8 cellular contexts compared by ENCODE assay signal in the genomic region with DNA sequence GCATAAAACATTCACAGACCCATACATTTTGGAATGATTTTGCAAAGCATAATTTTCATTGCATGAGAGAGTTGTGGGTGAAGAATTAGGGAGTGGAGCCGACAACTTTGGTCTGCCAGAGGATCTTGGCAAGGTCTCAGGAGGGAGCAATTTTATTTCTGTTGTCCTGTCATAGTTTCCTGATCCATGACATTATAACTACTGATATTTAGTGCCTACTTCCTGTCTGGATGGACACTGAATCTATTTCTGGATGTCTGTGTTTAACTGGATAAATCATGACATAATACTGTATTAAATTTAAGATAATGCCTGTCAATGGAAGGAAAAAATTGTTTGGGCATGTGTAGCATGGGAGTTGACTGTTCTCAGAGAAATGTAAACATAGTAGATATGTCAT. TPM values are rescaled to one million over a fixed set of nuclear protein-coding genes. Genes with fewer than 3 reads are reported as not detected.
DNase-seq lines count a peak whose midpoint lies in the region; ATAC-seq and TF ChIP-seq lines count a peak whose summit lies in the region.
"Had no signal": no experiment of that assay in that cellular context is flagged by ENCODE, and none has a peak within 500 bp of the region (broad histone marks: within the 10 kb centered on the region; RNA-seq: fewer than 3 reads in every experiment).

No MANE protein-coding gene starts in this region.

- H3K4me1 ChIP-seq in MM.1S (ENCODE audit: low read length), result peaks cover 44% of the 10 kb centered on the region

- no peaks in the 10 kb centered on the region for H3K27me3 ChIP-seq in MM.1S (replicated peaks; ENCODE audit: insufficient read depth, low read length)

- peak overlapping the region; percentile 84 for H3K4me2 ChIP-seq in MM.1S (ENCODE audit: low read depth, low read length)

- H4K20me1 ChIP-seq in MM.1S (ENCODE audit: insufficient read depth, low read length), result no peaks in the 10 kb centered on the region

- peaks cover 32% of the 10 kb centered on the region for H3K4me1 Mint-ChIP-seq in chondrocyte (ENCODE audit: low read depth)

- no peak for ATAC-seq in HG02623 (IDR thresholded peaks at IDR 0.05; ENCODE audit: unreplicated experiment)

- H3K9me3 Mint-ChIP-seq in chondrocyte (ENCODE audit: low read depth), result no peaks in the 10 kb centered on the region

- no peaks in the 10 kb centered on the region for H3K27me3 Mint-ChIP-seq in chondrocyte (ENCODE audit: low read depth)

- H3K27ac ChIP-seq in MM.1S (ENCODE audit: low read length), result no peak overlapping the region
- peak overlapping the region in 8 of 21 experiments; percentile 19 to 94 (median 90) for H3K27ac ChIP-seq in skin epidermis

- H3K9me3 ChIP-seq in MM.1S (replicated peaks; ENCODE audit: insufficient read depth, low read length), result no peaks in the 10 kb centered on the region

- peak overlapping the region; percentile 90; the same call in 1 of the 2 replicates for H3K9ac ChIP-seq in MM.1S (ENCODE audit: low read length)

- peak overlapping the region; percentile 30 for H3K27ac Mint-ChIP-seq in chondrocyte (ENCODE audit: unreplicated experiment)

- H3K36me3 Mint-ChIP-seq in chondrocyte (ENCODE audit: low read depth), result no peaks in the 10 kb centered on the region

- TF ChIP-seq CTCF in MM.1S (IDR thresholded peaks at IDR 0.05; ENCODE audit: low read length), result no peak
- TF ChIP-seq CTCF in chondrocyte (IDR thresholded peaks at IDR 0.05), result no peak

- H3K36me3 ChIP-seq in MM.1S (replicated peaks; ENCODE audit: insufficient read depth, low read length), result no peaks in the 10 kb centered on the region

- H3K9me2 ChIP-seq in MM.1S (replicated peaks; ENCODE audit: insufficient read depth, low read length), result no peaks in the 10 kb centered on the region

- H2AFZ ChIP-seq in MM.1S (ENCODE audit: low read length), result no peak overlapping the region

- H3K79me2 ChIP-seq in MM.1S (ENCODE audit: low read length), result peaks cover 73% of the 10 kb centered on the region

- peak overlapping the region; percentile 89 for H3K4me3 ChIP-seq in MM.1S (ENCODE audit: low read length)
- peak overlapping the region in 6 of 7 experiments; percentile 0 to 69 (median 31) for H3K4me3 ChIP-seq in skin epidermis
- H3K4me3 ChIP-seq: lung had no signal

- H3K4me3 Mint-ChIP-seq in chondrocyte (ENCODE audit: unreplicated experiment), result peak overlapping the region; percentile 20

- peaks cover 14% of the 10 kb centered on the region for H3F3A ChIP-seq in MM.1S (ENCODE audit: insufficient read depth, low read length)

- DNase-seq in GM04504 (ENCODE audit: low read depth), result peak; percentile 74
- no peak for DNase-seq in MM.1S
- DNase-seq in chondrocyte (ENCODE audit: low spot score), result no peak
- DNase-seq in T-helper 9 cell, result no peak
- DNase-seq in RKO (ENCODE audit: low spot score), result no peak

RNA-seq across cellular contexts. Expression of a gene that starts 2.5 kb away (rescaled TPM):
- 21.3 to 23.0 TPM (median 21.5 TPM) in 3 replicates for total RNA-seq in chondrocyte
